In genomic region chr19:53136432-53136831, GRCh38 we compare ENCODE assay signal across 9 cellular contexts. TPM values are rescaled to one million over a fixed set of nuclear protein-coding genes. Genes with fewer than 3 reads are reported as not detected.
"Had no signal": no experiment of that assay in that cellular context is flagged by ENCODE, and none has a peak within 500 bp of the region (broad histone marks: within the 10 kb centered on the region; RNA-seq: fewer than 3 reads in every experiment).

No MANE protein-coding gene starts in this region.

- DNase-seq: GM23248, GOT3, H7, HFFc6, KG1 had no signal

- ATAC-seq: HCT116 had no signal

- H3K9ac ChIP-seq: GM23248 had no signal

- H3K36me3 ChIP-seq: HAP-1 had no signal

- H3K4me3 ChIP-seq: GM23248, HAP-1 had no signal

- H3K4me1 ChIP-seq: HAP-1 had no signal

- H2AFZ ChIP-seq: GM23248 had no signal

- H3K9me3 ChIP-seq: HAP-1 had no signal

- H3K27ac ChIP-seq: GM23248, HL-60 had no signal

RNA-seq across cellular contexts. Expression of gene ZNF415, which starts 3.7 kb away (rescaled TPM):
- total RNA-seq: HT1080 had no signal

RNA-seq across cellular contexts. Expression of gene ZNF665, which starts 56.7 kb away (rescaled TPM):
- total RNA-seq: HT1080 had no signal
